ENCODE assay signal across 9 cellular contexts in the genomic region with DNA sequence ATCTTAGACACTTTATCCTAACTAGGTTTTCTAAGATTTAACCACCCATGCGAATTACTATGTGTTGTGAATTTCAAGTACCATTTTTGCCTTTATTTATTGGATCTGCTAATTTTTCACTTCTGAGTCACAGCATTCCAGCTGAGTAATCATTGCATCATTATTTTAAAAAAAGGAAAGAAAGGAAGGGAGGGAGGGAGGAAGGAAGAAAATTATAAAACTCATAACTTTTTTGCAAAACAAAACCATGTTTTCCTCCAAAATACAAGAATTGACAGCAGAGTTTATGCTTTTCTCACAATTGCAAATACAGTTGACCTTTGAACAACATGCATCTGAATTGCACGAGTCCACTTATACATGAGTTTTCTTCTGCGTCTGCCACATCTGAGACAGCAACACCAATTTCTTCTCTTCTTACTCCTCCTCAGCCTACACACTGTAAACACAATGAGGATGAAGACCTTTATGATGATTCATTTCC.
DNase-seq lines count a peak whose midpoint lies in the region; ATAC-seq, FAIRE-seq and TF ChIP-seq lines count a peak whose summit lies in the region.
"Had no signal": no experiment of that assay in that cellular context is flagged by ENCODE, and none has a peak within 500 bp of the region (broad histone marks: within the 10 kb centered on the region; RNA-seq: fewer than 3 reads in every experiment).

No MANE protein-coding gene starts in this region.

- DNase-seq in A172 (ENCODE audit: low spot score) (peak; percentile 84), HFFc6 (peak; percentile 78), astrocyte (ENCODE audit: low read depth) (peak; percentile 79), inferior parietal cortex (ENCODE audit: extremely low spot score) (peak; percentile 11)
- DNase-seq in stimulated activated CD4-positive, alpha-beta T cell treated with anti-CD3 and anti-CD28 coated beads, Interleukin-1b, Interleukin-23, amount 100 ng/mL, for 48 hours: no peak
- no peak for DNase-seq in stimulated activated effector memory CD8-positive, alpha-beta T cell treated with anti-CD3 and anti-CD28 coated beads, Interleukin-12 subunit alpha, Interleukin-12 subunit beta, amount 100 ng/mL, for 72 hours (ENCODE audit: low spot score in 2 of 2)

- H3K4me3 ChIP-seq in astrocyte (ENCODE audit: insufficient read depth, low read depth, low read length): peak overlapping the region; percentile 40

- no peaks in the 10 kb centered on the region for H3K9me3 ChIP-seq in astrocyte (ENCODE audit: insufficient read depth, low read depth, low read length)

- H3K27ac ChIP-seq in astrocyte (ENCODE audit: low read depth, low read length): peak overlapping the region; percentile 75

- H3K27ac Mint-ChIP-seq in HFFc6 (peak overlapping the region; percentile 83), astrocyte (ENCODE audit: unreplicated experiment) (peak overlapping the region; percentile 85)
- no peak overlapping the region for H3K27ac Mint-ChIP-seq in stimulated activated effector memory CD8-positive, alpha-beta T cell treated with anti-CD3 and anti-CD28 coated beads, Interleukin-12 subunit alpha, Interleukin-12 subunit beta, amount 100 ng/mL, for 72 hours
- H3K27ac Mint-ChIP-seq: activated T-helper 2 cell treated with anti-CD3 and anti-CD28 coated beads, Interferon-gamma antibody, Interleukin-2, Interleukin-4, amounts not matched to agents 10 μg/mL and 5 μg/mL and 100 μg/mL, durations not matched to agents 14 hours and 24 hours and 36 hours had no signal

- no peak for ATAC-seq in stimulated activated effector memory CD8-positive, alpha-beta T cell treated with anti-CD3 and anti-CD28 coated beads, Interleukin-12 subunit alpha, Interleukin-12 subunit beta, amount 100 ng/mL, for 72 hours
- ATAC-seq in GM21526 (IDR thresholded peaks at IDR 0.05; ENCODE audit: low FRiP score, unreplicated experiment): no peak
- no peak for ATAC-seq in GM19455 (IDR thresholded peaks at IDR 0.05; ENCODE audit: unreplicated experiment)

- peak overlapping the region; percentile 81 for H3K4me2 ChIP-seq in astrocyte (ENCODE audit: low read length)

- no peak for TF ChIP-seq CTCF in HFFc6 (IDR thresholded peaks at IDR 0.05)
- TF ChIP-seq CTCF in astrocyte (IDR thresholded peaks at IDR 0.05; ENCODE audit: insufficient read depth, low read depth, low read length): no peak

- peaks cover 18% of the 10 kb centered on the region for H3K4me1 ChIP-seq in astrocyte (ENCODE audit: insufficient read depth, low read length)

- no peaks in the 10 kb centered on the region for H3K27me3 ChIP-seq in astrocyte (ENCODE audit: insufficient read depth, low read length)

- no peaks in the 10 kb centered on the region for H3K27me3 Mint-ChIP-seq in HFFc6 (ENCODE audit: insufficient read depth)
- H3K27me3 Mint-ChIP-seq in astrocyte (ENCODE audit: low read depth, unreplicated experiment): no peaks in the 10 kb centered on the region

- H3K4me1 Mint-ChIP-seq in HFFc6 (ENCODE audit: low read depth) (peaks cover 51% of the 10 kb centered on the region), astrocyte (ENCODE audit: low read depth, unreplicated experiment) (peaks cover 21% of the 10 kb centered on the region)
- no peaks in the 10 kb centered on the region for H3K4me1 Mint-ChIP-seq in stimulated activated effector memory CD8-positive, alpha-beta T cell treated with anti-CD3 and anti-CD28 coated beads, Interleukin-12 subunit alpha, Interleukin-12 subunit beta, amount 100 ng/mL, for 72 hours

- H3K9me3 Mint-ChIP-seq in HFFc6: no peaks in the 10 kb centered on the region
- H3K9me3 Mint-ChIP-seq in astrocyte (ENCODE audit: unreplicated experiment): no peaks in the 10 kb centered on the region
- H3K9me3 Mint-ChIP-seq in stimulated activated effector memory CD8-positive, alpha-beta T cell treated with anti-CD3 and anti-CD28 coated beads, Interleukin-12 subunit alpha, Interleukin-12 subunit beta, amount 100 ng/mL, for 72 hours: no peaks in the 10 kb centered on the region
- H3K9me3 Mint-ChIP-seq: activated T-helper 2 cell treated with anti-CD3 and anti-CD28 coated beads, Interferon-gamma antibody, Interleukin-2, Interleukin-4, amounts not matched to agents 10 μg/mL and 5 μg/mL and 100 μg/mL, durations not matched to agents 14 hours and 24 hours and 36 hours had no signal

- H3K36me3 ChIP-seq in astrocyte (ENCODE audit: insufficient read depth, low read length): no peaks in the 10 kb centered on the region

- H3K79me2 ChIP-seq in astrocyte (ENCODE audit: insufficient read depth, low read length): no peaks in the 10 kb centered on the region

- no peaks in the 10 kb centered on the region for H4K20me1 ChIP-seq in astrocyte (ENCODE audit: insufficient read depth, low read length)

- H2AFZ ChIP-seq in astrocyte (ENCODE audit: low read depth, low read length): peak overlapping the region; percentile 22

- peak; percentile 81 for FAIRE-seq in astrocyte (lab: Jason Lieb, UNC)

- H3K4me3 Mint-ChIP-seq in HFFc6: peak overlapping the region; percentile 83
- H3K4me3 Mint-ChIP-seq in astrocyte (ENCODE audit: unreplicated experiment): no peak overlapping the region
- H3K4me3 Mint-ChIP-seq in stimulated activated effector memory CD8-positive, alpha-beta T cell treated with anti-CD3 and anti-CD28 coated beads, Interleukin-12 subunit alpha, Interleukin-12 subunit beta, amount 100 ng/mL, for 72 hours: no peak overlapping the region

- H3K9ac ChIP-seq in astrocyte (ENCODE audit: low read length): peak overlapping the region; percentile 20

- H3K36me3 Mint-ChIP-seq in HFFc6 (ENCODE audit: low read depth) (peaks cover 20% of the 10 kb centered on the region), astrocyte (ENCODE audit: low read depth, unreplicated experiment) (no peaks in the 10 kb centered on the region)
- H3K36me3 Mint-ChIP-seq in stimulated activated effector memory CD8-positive, alpha-beta T cell treated with anti-CD3 and anti-CD28 coated beads, Interleukin-12 subunit alpha, Interleukin-12 subunit beta, amount 100 ng/mL, for 72 hours: no peaks in the 10 kb centered on the region

Comparison
In these comparisons a context has a peak if more than half of its experiments do, and no peak if none do; other contexts are left out.
1. DNase-seq: peak in A172 (single experiment), HFFc6 (single experiment), astrocyte (single experiment) and inferior parietal cortex (single experiment); none in stimulated activated CD4-positive, alpha-beta T cell treated with anti-CD3 and anti-CD28 coated beads, Interleukin-1b, Interleukin-23, amount 100 ng/mL, for 48 hours (single experiment) and stimulated activated effector memory CD8-positive, alpha-beta T cell treated with anti-CD3 and anti-CD28 coated beads, Interleukin-12 subunit alpha, Interleukin-12 subunit beta, amount 100 ng/mL, for 72 hours (0 of 2).